ENCODE assay signal across 26 cellular contexts in the genomic region with DNA sequence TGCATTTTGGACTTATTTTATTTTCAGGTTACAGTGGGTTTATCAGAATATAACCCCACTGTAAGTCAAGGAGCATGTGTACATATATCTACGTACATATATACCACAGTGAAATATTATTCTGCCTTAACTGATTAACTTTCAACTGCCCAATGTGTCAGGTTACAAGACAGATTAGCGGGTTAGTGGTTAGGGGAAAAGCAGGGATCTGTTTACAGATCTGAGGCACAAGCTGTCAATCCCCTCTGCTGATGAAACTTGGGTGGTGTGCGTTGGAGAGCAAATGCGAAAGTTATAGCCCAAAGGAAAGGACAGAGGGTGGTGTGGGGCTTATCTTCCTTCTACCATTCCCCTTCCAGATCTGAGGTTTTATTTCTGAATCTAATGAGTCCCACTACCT.
"Had no signal": no experiment of that assay in that cellular context is flagged by ENCODE, and none has a peak within 500 bp of the region (broad histone marks: within the 10 kb centered on the region; RNA-seq: fewer than 3 reads in every experiment).

No MANE protein-coding gene starts in this region.

- H3K27me3 Mint-ChIP-seq: naive B cell; stimulated activated naive CD8-positive, alpha-beta T cell treated with anti-CD3 and anti-CD28 coated beads, Interleukin-15, Interleukin-2, amounts not matched to agents 100 ng/mL and 50 ng/mL, for 24 hours had no signal

- H3K4me1 Mint-ChIP-seq: immature natural killer cell; naive B cell; natural killer cell; stimulated activated effector memory CD8-positive, alpha-beta T cell treated with anti-CD3 and anti-CD28 coated beads, Interleukin-12 subunit alpha, Interleukin-12 subunit beta, amount 100 ng/mL, for 72 hours had no signal

- H3K9me3 ChIP-seq: ovary, prostate gland, suprapubic skin, thoracic aorta, tibial artery, upper lobe of right lung had no signal

- H3K36me3 Mint-ChIP-seq: mesothelial cell of epicardium; naive B cell; natural killer cell; stimulated activated effector memory CD8-positive, alpha-beta T cell treated with anti-CD3 and anti-CD28 coated beads, Interleukin-12 subunit alpha, Interleukin-12 subunit beta, amount 100 ng/mL, for 72 hours had no signal

- H3K4me1 ChIP-seq: left ventricle myocardium inferior, prostate gland, suprapubic skin, tibial artery, upper lobe of right lung had no signal

- H3K9me3 Mint-ChIP-seq: stimulated activated naive CD8-positive, alpha-beta T cell treated with anti-CD3 and anti-CD28 coated beads, Interleukin-15, Interleukin-2, amounts not matched to agents 100 ng/mL and 50 ng/mL, for 24 hours had no signal

- H3K27me3 ChIP-seq: ovary, suprapubic skin, tibial artery, upper lobe of right lung had no signal

- H3K36me3 ChIP-seq: left ventricle myocardium inferior, ovary, prostate gland, suprapubic skin, thoracic aorta, tibial artery, upper lobe of right lung had no signal

- ATAC-seq: left colon; natural killer cell; right cardiac atrium; sciatic nerve; stimulated activated effector memory CD8-positive, alpha-beta T cell treated with anti-CD3 and anti-CD28 coated beads, Interleukin-12 subunit alpha, Interleukin-12 subunit beta, amount 100 ng/mL, for 72 hours; upper lobe of right lung had no signal

- H3K4me3 Mint-ChIP-seq: immature natural killer cell; mesothelial cell of epicardium; naive B cell; natural killer cell; stimulated activated effector memory CD8-positive, alpha-beta T cell treated with anti-CD3 and anti-CD28 coated beads, Interleukin-12 subunit alpha, Interleukin-12 subunit beta, amount 100 ng/mL, for 72 hours; stimulated activated naive CD8-positive, alpha-beta T cell treated with anti-CD3 and anti-CD28 coated beads, Interleukin-15, Interleukin-2, amounts not matched to agents 100 ng/mL and 50 ng/mL, for 24 hours had no signal

- H3K27ac Mint-ChIP-seq: immature natural killer cell; mesothelial cell of epicardium; naive B cell; natural killer cell; stimulated activated effector memory CD8-positive, alpha-beta T cell treated with anti-CD3 and anti-CD28 coated beads, Interleukin-12 subunit alpha, Interleukin-12 subunit beta, amount 100 ng/mL, for 72 hours; stimulated activated naive CD8-positive, alpha-beta T cell treated with anti-CD3 and anti-CD28 coated beads, Interleukin-15, Interleukin-2, amounts not matched to agents 100 ng/mL and 50 ng/mL, for 24 hours had no signal

- H3K27ac ChIP-seq: left ventricle myocardium inferior, ovary, prostate gland, skin epidermis, suprapubic skin, thoracic aorta, tibial artery, upper lobe of right lung had no signal

- H3K4me3 ChIP-seq: left ventricle myocardium inferior, lung, ovary, prostate gland, skin epidermis, suprapubic skin, thoracic aorta, tibial artery, upper lobe of right lung had no signal

- DNase-seq: hypothalamus; immature natural killer cell; kidney; left colon; left ventricle myocardium inferior; mesendoderm; naive B cell; natural killer cell; ovary; posterior cingulate gyrus; retina; right cardiac atrium; stimulated activated CD4-positive, alpha-beta T cell treated with anti-CD3 and anti-CD28 coated beads, Interleukin-4, amount 100 ng/mL, for 24 hours; stimulated activated naive CD4-positive, alpha-beta T cell; tibial artery; trophoblast cell; upper lobe of right lung had no signal
